In the genomic region with DNA sequence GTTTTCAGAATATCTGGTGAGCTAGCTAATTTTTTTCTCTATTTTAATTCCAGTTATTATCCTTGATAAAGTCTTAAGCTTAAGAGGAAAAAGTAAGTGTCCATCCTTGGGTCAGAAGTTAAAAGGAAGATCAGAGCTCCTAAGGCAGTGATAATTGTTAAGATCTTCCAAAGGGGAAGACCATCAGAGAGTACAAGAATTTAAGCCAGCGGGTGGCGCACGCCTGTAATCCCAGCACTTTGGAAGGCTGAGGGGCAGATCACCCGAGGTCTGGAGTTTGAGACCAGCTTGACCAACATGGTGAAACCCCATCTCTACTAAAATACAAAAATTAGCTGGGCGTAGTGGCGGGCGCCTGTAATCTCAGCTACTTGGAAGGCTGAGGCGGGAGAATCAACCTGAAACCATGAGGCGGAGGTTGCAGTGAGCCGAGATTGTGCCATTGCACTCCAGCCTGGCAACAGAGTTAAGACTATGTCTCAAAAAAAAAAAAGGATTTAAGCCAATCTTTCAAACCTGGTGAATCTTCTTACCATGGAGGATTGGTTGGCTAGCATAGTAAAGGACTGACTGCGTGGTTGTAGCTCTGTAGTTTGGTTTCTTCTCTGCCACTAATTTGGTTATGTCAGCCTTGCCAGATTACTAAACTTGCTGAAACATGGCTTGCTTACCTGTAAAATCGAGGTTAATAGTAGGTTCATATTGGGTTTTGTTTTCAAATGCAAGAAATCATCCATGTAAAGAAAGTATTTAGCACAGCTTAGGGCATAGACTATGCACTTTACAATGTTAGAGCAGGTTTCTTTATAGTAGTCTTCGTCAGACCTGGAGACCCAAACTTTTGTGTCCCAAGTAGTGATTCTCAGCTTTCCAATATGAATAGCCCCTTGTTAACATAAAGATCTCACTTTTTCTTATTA, we compare ENCODE assay signal across 1 cellular context.
TF ChIP-seq lines count a peak whose summit lies in the region.

No MANE protein-coding gene starts in this region.

TF ChIP-seq in K562, 482 proteins besides CTCF, POLR2A, EP300 and RAD21:
- TF ChIP-seq, protein P1, sequence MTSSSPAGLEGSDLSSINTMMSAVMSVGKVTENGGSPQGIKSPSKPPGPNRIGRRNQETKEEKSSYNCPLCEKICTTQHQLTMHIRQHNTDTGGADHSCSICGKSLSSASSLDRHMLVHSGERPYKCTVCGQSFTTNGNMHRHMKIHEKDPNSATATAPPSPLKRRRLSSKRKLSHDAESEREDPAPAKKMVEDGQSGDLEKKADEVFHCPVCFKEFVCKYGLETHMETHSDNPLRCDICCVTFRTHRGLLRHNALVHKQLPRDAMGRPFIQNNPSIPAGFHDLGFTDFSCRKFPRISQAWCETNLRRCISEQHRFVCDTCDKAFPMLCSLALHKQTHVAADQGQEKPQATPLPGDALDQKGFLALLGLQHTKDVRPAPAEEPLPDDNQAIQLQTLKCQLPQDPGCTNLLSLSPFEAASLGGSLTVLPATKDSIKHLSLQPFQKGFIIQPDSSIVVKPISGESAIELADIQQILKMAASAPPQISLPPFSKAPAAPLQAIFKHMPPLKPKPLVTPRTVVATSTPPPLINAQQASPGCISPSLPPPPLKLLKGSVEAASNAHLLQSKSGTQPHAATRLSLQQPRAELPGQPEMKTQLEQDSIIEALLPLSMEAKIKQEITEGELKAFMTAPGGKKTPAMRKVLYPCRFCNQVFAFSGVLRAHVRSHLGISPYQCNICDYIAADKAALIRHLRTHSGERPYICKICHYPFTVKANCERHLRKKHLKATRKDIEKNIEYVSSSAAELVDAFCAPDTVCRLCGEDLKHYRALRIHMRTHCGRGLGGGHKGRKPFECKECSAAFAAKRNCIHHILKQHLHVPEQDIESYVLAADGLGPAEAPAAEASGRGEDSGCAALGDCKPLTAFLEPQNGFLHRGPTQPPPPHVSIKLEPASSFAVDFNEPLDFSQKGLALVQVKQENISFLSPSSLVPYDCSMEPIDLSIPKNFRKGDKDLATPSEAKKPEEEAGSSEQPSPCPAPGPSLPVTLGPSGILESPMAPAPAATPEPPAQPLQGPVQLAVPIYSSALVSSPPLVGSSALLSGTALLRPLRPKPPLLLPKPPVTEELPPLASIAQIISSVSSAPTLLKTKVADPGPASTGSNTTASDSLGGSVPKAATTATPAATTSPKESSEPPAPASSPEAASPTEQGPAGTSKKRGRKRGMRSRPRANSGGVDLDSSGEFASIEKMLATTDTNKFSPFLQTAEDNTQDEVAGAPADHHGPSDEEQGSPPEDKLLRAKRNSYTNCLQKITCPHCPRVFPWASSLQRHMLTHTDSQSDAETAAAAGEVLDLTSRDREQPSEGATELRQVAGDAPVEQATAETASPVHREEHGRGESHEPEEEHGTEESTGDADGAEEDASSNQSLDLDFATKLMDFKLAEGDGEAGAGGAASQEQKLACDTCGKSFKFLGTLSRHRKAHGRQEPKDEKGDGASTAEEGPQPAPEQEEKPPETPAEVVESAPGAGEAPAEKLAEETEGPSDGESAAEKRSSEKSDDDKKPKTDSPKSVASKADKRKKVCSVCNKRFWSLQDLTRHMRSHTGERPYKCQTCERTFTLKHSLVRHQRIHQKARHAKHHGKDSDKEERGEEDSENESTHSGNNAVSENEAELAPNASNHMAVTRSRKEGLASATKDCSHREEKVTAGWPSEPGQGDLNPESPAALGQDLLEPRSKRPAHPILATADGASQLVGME (CRISPR knock-in tag; IDR thresholded peaks at IDR 0.05), result no peak
- TF ChIP-seq CREB1 (IDR thresholded peaks at IDR 0.05) (no peak), CREB1 (CRISPR knock-in tag; IDR thresholded peaks at IDR 0.05) (no peak), ZNF12 (CRISPR knock-in tag; IDR thresholded peaks at IDR 0.05) (no peak), SRSF7 (optimal IDR thresholded peaks at IDR 0.05; ENCODE audit: low read depth, low read length) (no peak), SUPT5H (IDR thresholded peaks at IDR 0.05) (0 out of 2 replicates have a peak, but pooled peaks have one; percentile 41), TARDBP (IDR thresholded peaks at IDR 0.05) (no peak), ZNF274 (IDR thresholded peaks at IDR 0.05; ENCODE audit: borderline replicate concordance, low read depth, low read length) (no peak), DNMT1 (IDR thresholded peaks at IDR 0.05) (no peak), ZBED1 (IDR thresholded peaks at IDR 0.05) (no peak), RBM14 (IDR thresholded peaks at IDR 0.05; ENCODE audit: borderline replicate concordance, insufficient read depth, low read depth, low read length) (no peak), HLTF (IDR thresholded peaks at IDR 0.05) (no peak), POLR2G (IDR thresholded peaks at IDR 0.05; ENCODE audit: low read depth, low read length) (peak; percentile 49; the same call in 1 of the 2 replicates), DACH1 (IDR thresholded peaks at IDR 0.05; ENCODE audit: partially characterized antibody) (no peak), POLR2AphosphoS2 (IDR thresholded peaks at IDR 0.05; ENCODE audit: low read length) (peak; percentile 13; the same call in 1 of the 2 replicates), STAG1 (CRISPR knock-in tag; IDR thresholded peaks at IDR 0.05; ENCODE audit: borderline replicate concordance) (no peak), ZBTB7A (IDR thresholded peaks at IDR 0.05; ENCODE audit: borderline replicate concordance, control insufficient read depth, low read depth, low read length) (no peak), ZNF699 (CRISPR knock-in tag; IDR thresholded peaks at IDR 0.05; ENCODE audit: insufficient replicate concordance) (no peak), ZNF253 (CRISPR knock-in tag; conservative IDR thresholded peaks at IDR 0.05) (no peak), PYGO2 (tag; IDR thresholded peaks at IDR 0.05) (no peak), CHD1 (IDR thresholded peaks at IDR 0.05; ENCODE audit: low read length) (no peak)
- TF ChIP-seq, protein P2, sequence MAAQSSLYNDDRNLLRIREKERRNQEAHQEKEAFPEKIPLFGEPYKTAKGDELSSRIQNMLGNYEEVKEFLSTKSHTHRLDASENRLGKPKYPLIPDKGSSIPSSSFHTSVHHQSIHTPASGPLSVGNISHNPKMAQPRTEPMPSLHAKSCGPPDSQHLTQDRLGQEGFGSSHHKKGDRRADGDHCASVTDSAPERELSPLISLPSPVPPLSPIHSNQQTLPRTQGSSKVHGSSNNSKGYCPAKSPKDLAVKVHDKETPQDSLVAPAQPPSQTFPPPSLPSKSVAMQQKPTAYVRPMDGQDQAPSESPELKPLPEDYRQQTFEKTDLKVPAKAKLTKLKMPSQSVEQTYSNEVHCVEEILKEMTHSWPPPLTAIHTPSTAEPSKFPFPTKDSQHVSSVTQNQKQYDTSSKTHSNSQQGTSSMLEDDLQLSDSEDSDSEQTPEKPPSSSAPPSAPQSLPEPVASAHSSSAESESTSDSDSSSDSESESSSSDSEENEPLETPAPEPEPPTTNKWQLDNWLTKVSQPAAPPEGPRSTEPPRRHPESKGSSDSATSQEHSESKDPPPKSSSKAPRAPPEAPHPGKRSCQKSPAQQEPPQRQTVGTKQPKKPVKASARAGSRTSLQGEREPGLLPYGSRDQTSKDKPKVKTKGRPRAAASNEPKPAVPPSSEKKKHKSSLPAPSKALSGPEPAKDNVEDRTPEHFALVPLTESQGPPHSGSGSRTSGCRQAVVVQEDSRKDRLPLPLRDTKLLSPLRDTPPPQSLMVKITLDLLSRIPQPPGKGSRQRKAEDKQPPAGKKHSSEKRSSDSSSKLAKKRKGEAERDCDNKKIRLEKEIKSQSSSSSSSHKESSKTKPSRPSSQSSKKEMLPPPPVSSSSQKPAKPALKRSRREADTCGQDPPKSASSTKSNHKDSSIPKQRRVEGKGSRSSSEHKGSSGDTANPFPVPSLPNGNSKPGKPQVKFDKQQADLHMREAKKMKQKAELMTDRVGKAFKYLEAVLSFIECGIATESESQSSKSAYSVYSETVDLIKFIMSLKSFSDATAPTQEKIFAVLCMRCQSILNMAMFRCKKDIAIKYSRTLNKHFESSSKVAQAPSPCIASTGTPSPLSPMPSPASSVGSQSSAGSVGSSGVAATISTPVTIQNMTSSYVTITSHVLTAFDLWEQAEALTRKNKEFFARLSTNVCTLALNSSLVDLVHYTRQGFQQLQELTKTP (IDR thresholded peaks at IDR 0.05; ENCODE audit: low read depth in 1 of 2, partially characterized antibody in 2 of 2), result no peak
- TF ChIP-seq, protein P3, sequence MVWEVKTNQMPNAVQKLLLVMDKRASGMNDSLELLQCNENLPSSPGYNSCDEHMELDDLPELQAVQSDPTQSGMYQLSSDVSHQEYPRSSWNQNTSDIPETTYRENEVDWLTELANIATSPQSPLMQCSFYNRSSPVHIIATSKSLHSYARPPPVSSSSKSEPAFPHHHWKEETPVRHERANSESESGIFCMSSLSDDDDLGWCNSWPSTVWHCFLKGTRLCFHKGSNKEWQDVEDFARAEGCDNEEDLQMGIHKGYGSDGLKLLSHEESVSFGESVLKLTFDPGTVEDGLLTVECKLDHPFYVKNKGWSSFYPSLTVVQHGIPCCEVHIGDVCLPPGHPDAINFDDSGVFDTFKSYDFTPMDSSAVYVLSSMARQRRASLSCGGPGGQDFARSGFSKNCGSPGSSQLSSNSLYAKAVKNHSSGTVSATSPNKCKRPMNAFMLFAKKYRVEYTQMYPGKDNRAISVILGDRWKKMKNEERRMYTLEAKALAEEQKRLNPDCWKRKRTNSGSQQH (CRISPR knock-in tag; IDR thresholded peaks at IDR 0.05), result no peak
- TF ChIP-seq, protein P4, sequence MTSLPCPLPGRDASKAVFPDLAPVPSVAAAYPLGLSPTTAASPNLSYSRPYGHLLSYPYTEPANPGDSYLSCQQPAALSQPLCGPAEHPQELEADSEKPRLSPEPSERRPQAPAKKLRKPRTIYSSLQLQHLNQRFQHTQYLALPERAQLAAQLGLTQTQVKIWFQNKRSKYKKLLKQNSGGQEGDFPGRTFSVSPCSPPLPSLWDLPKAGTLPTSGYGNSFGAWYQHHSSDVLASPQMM (CRISPR knock-in tag; IDR thresholded peaks at IDR 0.05), result no peak
- TF ChIP-seq, protein P5, sequence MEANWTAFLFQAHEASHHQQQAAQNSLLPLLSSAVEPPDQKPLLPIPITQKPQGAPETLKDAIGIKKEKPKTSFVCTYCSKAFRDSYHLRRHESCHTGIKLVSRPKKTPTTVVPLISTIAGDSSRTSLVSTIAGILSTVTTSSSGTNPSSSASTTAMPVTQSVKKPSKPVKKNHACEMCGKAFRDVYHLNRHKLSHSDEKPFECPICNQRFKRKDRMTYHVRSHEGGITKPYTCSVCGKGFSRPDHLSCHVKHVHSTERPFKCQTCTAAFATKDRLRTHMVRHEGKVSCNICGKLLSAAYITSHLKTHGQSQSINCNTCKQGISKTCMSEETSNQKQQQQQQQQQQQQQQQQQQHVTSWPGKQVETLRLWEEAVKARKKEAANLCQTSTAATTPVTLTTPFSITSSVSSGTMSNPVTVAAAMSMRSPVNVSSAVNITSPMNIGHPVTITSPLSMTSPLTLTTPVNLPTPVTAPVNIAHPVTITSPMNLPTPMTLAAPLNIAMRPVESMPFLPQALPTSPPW (CRISPR knock-in tag; IDR thresholded peaks at IDR 0.05), result no peak
